ENCODE assay signal across 8 cellular contexts in genomic region chr1:45012639-45013278, GRCh38. TPM values are rescaled to one million over a fixed set of nuclear protein-coding genes. Genes with fewer than 3 reads are reported as not detected.
DNase-seq lines count a peak whose midpoint lies in the region; ATAC-seq and TF ChIP-seq lines count a peak whose summit lies in the region.

No MANE protein-coding gene starts in this region.

- peak; percentile 83 for DNase-seq in G401 (ENCODE audit: low spot score)
- peak; percentile 81 for DNase-seq in MG63
- DNase-seq in WTC11 (ENCODE audit: low spot score), result peak; percentile 42
- peak; percentile 67 for DNase-seq in ecto neural progenitor cell (ENCODE audit: low spot score)
- peak; percentile 78 for DNase-seq in lung (ENCODE audit: low spot score)
- peak; percentile 14 to 18 for DNase-seq in stimulated activated CD8-positive, alpha-beta memory T cell treated with anti-CD3 and anti-CD28 coated beads, Interleukin-2, amount 100 ng/mL, for 48 hours (ENCODE audit: low read depth in 2 of 2)

- peaks cover 5% of the 10 kb centered on the region; the same call in 1 of the 2 replicates for H3K27me3 Mint-ChIP-seq in WTC11 (ENCODE audit: low read depth)

- H3K27me3 ChIP-seq in MG63 (no peaks in the 10 kb centered on the region), lung (ENCODE audit: control insufficient read depth, insufficient read depth) (no peaks in the 10 kb centered on the region)

- peaks cover 2% of the 10 kb centered on the region for H3K36me3 Mint-ChIP-seq in WTC11

- no peaks in the 10 kb centered on the region for H3K9me3 ChIP-seq in MG63
- H3K9me3 ChIP-seq in lung (ENCODE audit: control insufficient read depth in 2 of 2, insufficient read depth in 1 of 2, low read length in 1 of 2), result no peaks in the 10 kb centered on the region

- peak overlapping the region; percentile 93 for H3K4me3 ChIP-seq in MG63
- H3K4me3 ChIP-seq in lung, result peak overlapping the region; percentile 40

- CTCF ChIA-PET in WTC11 (lab: Charles Lee), result interaction anchor here (0.8 to 13.0 kb wide), 14 partner anchors 21 to 479 kb away, joined by 3 to 317 read pairs (median 5); partner anchors contain the start of genes EIF2B3, PLK3 and TESK2

- peaks cover 21% of the 10 kb centered on the region for H3K4me1 Mint-ChIP-seq in WTC11

- WGBS in lung, 2 donors, result 5% methylated on average over 21 of the region's 21 CpGs

- H3K36me3 ChIP-seq in MG63 (peaks cover 24% of the 10 kb centered on the region), lung (ENCODE audit: control insufficient read depth in 2 of 2, insufficient read depth in 2 of 2, low read length in 2 of 2) (peaks cover 11 to 25% of the 10 kb centered on the region in 2 donors)

- peaks cover 0 to 23% of the 10 kb centered on the region in 2 donors for H3K4me1 ChIP-seq in lung (ENCODE audit: control insufficient read depth in 2 of 2, insufficient read depth in 2 of 2, low read length in 2 of 2)

- TF ChIP-seq CTCF in WTC11 (IDR thresholded peaks at IDR 0.05) (no peak), lung (IDR thresholded peaks at IDR 0.05; ENCODE audit: control extremely low read depth, extremely low read depth) (no peak)

- ATAC-seq in WTC11 (peak; percentile 17), lung (ENCODE audit: insufficient read depth, low FRiP score) (no peak), GM19035 (IDR thresholded peaks at IDR 0.05; ENCODE audit: unreplicated experiment) (no peak), HG03097 (IDR thresholded peaks at IDR 0.05; ENCODE audit: low FRiP score, unreplicated experiment) (no peak)

- H3K27ac ChIP-seq in lung (ENCODE audit: low read depth in 1 of 2, low read length in 1 of 2), result peak overlapping the region; percentile 81 to 83

- POLR2A ChIA-PET in WTC11 (lab: Charles Lee), result interaction anchor here (0.5 to 2.7 kb wide), 9 partner anchors 12 to 509 kb away, joined by 3 to 11 read pairs (median 4); partner anchors contain the start of genes PRDX1, PTCH2 and RNU5D-1

- in situ Hi-C loops in G401 (cut with HindIII; ENCODE audit: low sequenced_read_pairs), result no loop called here

- H3K4me3 Mint-ChIP-seq in WTC11, result peak overlapping the region; percentile 68

- H3K27ac Mint-ChIP-seq in WTC11, result peak overlapping the region; percentile 77

- no peaks in the 10 kb centered on the region for H3K9me3 Mint-ChIP-seq in WTC11

TF ChIP-seq in WTC11, 78 proteins besides CTCF, POLR2A, EP300 and RAD21:
- TF ChIP-seq ATF2 (CRISPR knock-in tag; IDR thresholded peaks at IDR 0.05; ENCODE audit: borderline replicate concordance, low read depth) (no peak), CREB1 (CRISPR knock-in tag; IDR thresholded peaks at IDR 0.05) (no peak), ZBTB21 (CRISPR knock-in tag; IDR thresholded peaks at IDR 0.05; ENCODE audit: borderline replicate concordance) (no peak), ESRRA (CRISPR knock-in tag; IDR thresholded peaks at IDR 0.05; ENCODE audit: borderline replicate concordance) (no peak), ATF1 (CRISPR knock-in tag; IDR thresholded peaks at IDR 0.05) (no peak), RELA (CRISPR knock-in tag; IDR thresholded peaks at IDR 0.05; ENCODE audit: borderline replicate concordance) (no peak), NR2C2 (CRISPR knock-in tag; IDR thresholded peaks at IDR 0.05) (no peak), KAT7 (CRISPR knock-in tag; IDR thresholded peaks at IDR 0.05; ENCODE audit: borderline replicate concordance) (no peak)
- TF ChIP-seq, protein P1, sequence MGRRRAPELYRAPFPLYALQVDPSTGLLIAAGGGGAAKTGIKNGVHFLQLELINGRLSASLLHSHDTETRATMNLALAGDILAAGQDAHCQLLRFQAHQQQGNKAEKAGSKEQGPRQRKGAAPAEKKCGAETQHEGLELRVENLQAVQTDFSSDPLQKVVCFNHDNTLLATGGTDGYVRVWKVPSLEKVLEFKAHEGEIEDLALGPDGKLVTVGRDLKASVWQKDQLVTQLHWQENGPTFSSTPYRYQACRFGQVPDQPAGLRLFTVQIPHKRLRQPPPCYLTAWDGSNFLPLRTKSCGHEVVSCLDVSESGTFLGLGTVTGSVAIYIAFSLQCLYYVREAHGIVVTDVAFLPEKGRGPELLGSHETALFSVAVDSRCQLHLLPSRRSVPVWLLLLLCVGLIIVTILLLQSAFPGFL (CRISPR knock-in tag; IDR thresholded peaks at IDR 0.05; ENCODE audit: borderline replicate concordance), result no peak
- TF ChIP-seq, protein P2, sequence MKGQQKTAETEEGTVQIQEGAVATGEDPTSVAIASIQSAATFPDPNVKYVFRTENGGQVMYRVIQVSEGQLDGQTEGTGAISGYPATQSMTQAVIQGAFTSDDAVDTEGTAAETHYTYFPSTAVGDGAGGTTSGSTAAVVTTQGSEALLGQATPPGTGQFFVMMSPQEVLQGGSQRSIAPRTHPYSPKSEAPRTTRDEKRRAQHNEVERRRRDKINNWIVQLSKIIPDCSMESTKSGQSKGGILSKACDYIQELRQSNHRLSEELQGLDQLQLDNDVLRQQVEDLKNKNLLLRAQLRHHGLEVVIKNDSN (CRISPR knock-in tag; IDR thresholded peaks at IDR 0.05), result no peak

RNA-seq across cellular contexts. Expression of gene UROD, which starts 0.7 kb away (rescaled TPM):
- total RNA-seq in G401 (2014; rRNA removed; shearing (Covaris generic)), result 177 and 190 TPM in 2 replicates
- 99.8 and 133 TPM in 2 replicates for total RNA-seq in MG63 (2014; rRNA removed; shearing (Covaris generic); ENCODE audit: low replicate concordance)
- total RNA-seq in WTC11 (2021), result 95.2 to 118 TPM (median 96.0 TPM) in 3 replicates
- 10 to 100 TPM; 65.8 to 71.6 TPM for total RNA-seq in lung
- 10 to 100 TPM; 82.4 to 85.9 TPM for polyA plus RNA-seq in lung

RNA-seq across cellular contexts. Expression of gene HECTD3, which starts 1.6 kb away (rescaled TPM):
- 10.9 and 18.5 TPM in 2 replicates for total RNA-seq in G401 (2014; rRNA removed; shearing (Covaris generic))
- 5.2 and 9.2 TPM in 2 replicates for total RNA-seq in MG63 (2014; rRNA removed; shearing (Covaris generic); ENCODE audit: low replicate concordance)
- total RNA-seq in WTC11 (2021) (33.2 to 39.5 TPM (median 35.1 TPM) in 3 replicates), lung (10 to 100 TPM; 21.9 to 46.7 TPM)
- 10 to 100 TPM; 26.2 to 35.9 TPM for polyA plus RNA-seq in lung

RNA-seq across cellular contexts. Expression of gene EIF2B3, which starts 26.4 kb away (rescaled TPM):
- 32.3 and 35.5 TPM in 2 replicates for total RNA-seq in G401 (2014; rRNA removed; shearing (Covaris generic))
- total RNA-seq in MG63 (2014; rRNA removed; shearing (Covaris generic); ENCODE audit: low replicate concordance), result 81.1 and 101 TPM in 2 replicates
- total RNA-seq in WTC11 (2021) (27.4 to 33.2 TPM (median 29.0 TPM) in 3 replicates), lung (10 to 100 TPM; 18.8 to 26.1 TPM)
- polyA plus RNA-seq in lung, result 10 to 100 TPM; 14.9 to 25.0 TPM

Comparison
In these comparisons a context has a peak if more than half of its experiments do, and no peak if none do; other contexts are left out.
1. DNase-seq: peak in every context shown above with its lines; median percentile 83 in G401; 81 in MG63; 78 in lung; 67 in ecto neural progenitor cell; 42 in WTC11; 16 in stimulated activated CD8-positive, alpha-beta memory T cell treated with anti-CD3 and anti-CD28 coated beads, Interleukin-2, amount 100 ng/mL, for 48 hours.